ENCODE assay signal across 25 cellular contexts in genomic region chr18:13987956-13988355, GRCh38.
"Had no signal": no experiment of that assay in that cellular context is flagged by ENCODE, and none has a peak within 500 bp of the region (broad histone marks: within the 10 kb centered on the region; RNA-seq: fewer than 3 reads in every experiment).

No MANE protein-coding gene starts in this region.

- H3K4me1 ChIP-seq: colonic mucosa, esophagus squamous epithelium, gastrocnemius medialis, heart right ventricle, left lung, lower lobe of right lung had no signal

- H3K4me1 Mint-ChIP-seq: naive thymus-derived CD4-positive, alpha-beta T cell had no signal

- H3K27me3 ChIP-seq: colonic mucosa, esophagus squamous epithelium, gastrocnemius medialis, heart right ventricle, left lung had no signal

- ATAC-seq: esophagus mucosa; gastrocnemius medialis; heart right ventricle; left cardiac atrium; left lung; left ventricle myocardium superior; lower lobe of right lung; naive thymus-derived CD4-positive, alpha-beta T cell had no signal

- DNase-seq: colonic mucosa; cortex of kidney; effector CD8-positive, alpha-beta T cell; erythroblast; esophagus squamous epithelium; foreskin fibroblast; foreskin melanocyte; gastrocnemius medialis; glutamatergic neuron; head of caudate nucleus; heart right ventricle; hippocampal formation; left cardiac atrium; left lung; left ventricle myocardium superior; lower lobe of right lung; mesenchymal stem cell; midbrain; naive thymus-derived CD4-positive, alpha-beta T cell had no signal

- H3K27me3 Mint-ChIP-seq: dendritic cell treated with granulocyte-macrophage colony-stimulating factor and Interleukin-4, amounts not matched to agents 40 ng/mL and 50 ng/mL, for 4 days had no signal

- H3K4me3 ChIP-seq: colonic mucosa, esophagus squamous epithelium, gastrocnemius medialis, heart right ventricle, left lung, lower lobe of right lung had no signal

- H3K36me3 ChIP-seq: colonic mucosa, esophagus squamous epithelium, gastrocnemius medialis, heart right ventricle, left lung, lower lobe of right lung had no signal

- H3K36me3 Mint-ChIP-seq: naive thymus-derived CD4-positive, alpha-beta T cell had no signal

- H3K27ac Mint-ChIP-seq: dendritic cell treated with granulocyte-macrophage colony-stimulating factor and Interleukin-4, amounts not matched to agents 40 ng/mL and 50 ng/mL, for 4 days; naive thymus-derived CD4-positive, alpha-beta T cell had no signal

- H3K9me3 ChIP-seq: colonic mucosa, esophagus squamous epithelium, gastrocnemius medialis, lower lobe of right lung had no signal

- H3K4me3 Mint-ChIP-seq: dendritic cell treated with granulocyte-macrophage colony-stimulating factor and Interleukin-4, amounts not matched to agents 40 ng/mL and 50 ng/mL, for 4 days; naive thymus-derived CD4-positive, alpha-beta T cell had no signal

- FAIRE-seq: endometrium, islet of Langerhans, keratinocyte had no signal

- H3K27ac ChIP-seq: colonic mucosa, epithelial cell of prostate, esophagus squamous epithelium, gastrocnemius medialis, heart right ventricle, left lung, lower lobe of right lung had no signal
